11 cellular contexts compared by ENCODE assay signal in the genomic region with DNA sequence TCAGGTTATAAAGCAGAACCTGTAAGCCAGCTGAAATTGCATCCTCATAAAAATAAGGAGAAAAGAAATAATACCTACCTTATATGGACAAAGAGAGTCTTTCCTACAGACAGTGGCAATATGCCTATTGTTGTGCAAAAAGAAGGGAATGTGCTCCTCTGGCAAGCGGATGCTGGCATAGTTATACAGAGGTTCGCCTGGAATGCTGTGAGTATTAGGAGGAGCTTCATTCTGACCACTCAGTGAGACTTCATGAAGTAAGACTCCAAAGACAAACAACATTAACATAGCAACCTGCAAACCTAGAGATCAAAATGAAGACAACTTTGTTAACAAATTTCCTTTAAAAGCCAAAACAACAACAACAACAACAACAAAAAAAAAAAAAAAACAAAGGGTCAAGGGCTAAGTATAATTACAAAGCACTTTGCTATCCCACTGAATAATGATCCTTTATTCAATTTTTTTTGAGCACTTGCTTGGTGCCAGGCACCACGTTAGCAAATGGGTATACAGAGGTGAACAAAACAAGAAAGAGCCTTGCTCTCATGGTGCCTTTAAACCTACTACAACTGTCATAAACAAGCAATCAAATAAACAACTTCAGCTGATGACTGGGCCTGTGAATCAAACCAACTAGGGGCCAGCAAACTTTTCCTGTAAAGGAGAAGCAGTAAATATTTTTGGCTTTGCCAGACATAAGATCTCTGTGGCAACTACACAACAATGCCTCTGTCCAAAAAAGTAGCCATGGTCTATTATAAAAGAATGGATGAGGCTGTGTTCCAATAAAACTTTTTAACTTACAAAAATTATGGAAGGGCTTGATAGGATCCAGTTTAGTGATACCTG. TPM values are rescaled to one million over a fixed set of nuclear protein-coding genes. Genes with fewer than 3 reads are reported as not detected.
DNase-seq lines count a peak whose midpoint lies in the region; ATAC-seq, FAIRE-seq and TF ChIP-seq lines count a peak whose summit lies in the region.
"Had no signal": no experiment of that assay in that cellular context is flagged by ENCODE, and none has a peak within 500 bp of the region (broad histone marks: within the 10 kb centered on the region; RNA-seq: fewer than 3 reads in every experiment).

No MANE protein-coding gene starts in this region.

- no peaks in the 10 kb centered on the region for H3K9me1 ChIP-seq in endothelial cell of umbilical vein (replicated peaks; ENCODE audit: control insufficient read depth, extremely low read depth, insufficient read depth, low read length)

- dilution Hi-C loops in endothelial cell of umbilical vein (cut with MboI; ENCODE audit: extremely low pct_ligation_motif_present, low sequenced_read_pairs): no loop called here

- TF ChIP-seq POLR2A in endothelial cell of umbilical vein (IDR thresholded peaks at IDR 0.05; ENCODE audit: low read depth, low read length): no peak

- no peak overlapping the region for H2AFZ ChIP-seq in endothelial cell of umbilical vein (ENCODE audit: low read depth, low read length)

- H3K9me3 ChIP-seq in left ventricle myocardium inferior (replicated peaks): no peaks in the 10 kb centered on the region
- H3K9me3 ChIP-seq in endothelial cell of umbilical vein (replicated peaks; ENCODE audit: control insufficient read depth, insufficient read depth, low read length): no peaks in the 10 kb centered on the region

- H3K27ac ChIP-seq in left ventricle myocardium inferior (replicated peaks) (peak overlapping the region; percentile 32), endothelial cell of umbilical vein (ENCODE audit: insufficient read depth, low read depth, low read length) (peak overlapping the region; percentile 85)
- H3K27ac ChIP-seq: cardiac muscle cell had no signal

- peaks cover 52% of the 10 kb centered on the region for H3K36me3 ChIP-seq in left ventricle myocardium inferior
- H3K36me3 ChIP-seq in endothelial cell of umbilical vein (ENCODE audit: control insufficient read depth in 2 of 2, extremely low read depth in 1 of 2, insufficient read depth in 2 of 2, low read length in 2 of 2): peaks cover 11 to 16% of the 10 kb centered on the region in 2 experiments

- ATAC-seq in Right ventricle myocardium superior (ENCODE audit: poor library complexity) (no peak), HG02763 (IDR thresholded peaks at IDR 0.05; ENCODE audit: unreplicated experiment) (no peak)

- intact Hi-C loops in left ventricle myocardium inferior (cut with micrococcal nuclease) (no loop called here), Right ventricle myocardium superior (cut with DNase I) (no loop called here), endothelial cell of umbilical vein (cut with micrococcal nuclease) (no loop called here)

- POLR2A ChIA-PET in endothelial cell of umbilical vein (lab: Charles Lee): interaction anchor here (1.2 kb wide), 1 partner anchor 23 kb away, joined by 5 read pairs; no protein-coding TSS in a partner anchor

- H3K79me2 ChIP-seq in endothelial cell of umbilical vein (ENCODE audit: control insufficient read depth, insufficient read depth, low read length): peaks cover 10% of the 10 kb centered on the region

- CTCF ChIA-PET in endothelial cell of umbilical vein (lab: Charles Lee): interaction anchor here (0.5 to 1.0 kb wide), 2 partner anchors 11 to 48 kb away, joined by 3 to 6 read pairs; no protein-coding TSS in a partner anchor

- H3K4me1 ChIP-seq in left ventricle myocardium inferior (peaks cover 45% of the 10 kb centered on the region), endothelial cell of umbilical vein (ENCODE audit: control insufficient read depth, extremely low read depth, insufficient read depth, low read length) (peaks cover 48% of the 10 kb centered on the region)

- peak overlapping the region; percentile 32 for H3K4me2 ChIP-seq in endothelial cell of umbilical vein (ENCODE audit: insufficient read depth, low read length)

- peak overlapping the region; percentile 69 for H3K9ac ChIP-seq in endothelial cell of umbilical vein (replicated peaks; ENCODE audit: extremely low read depth, insufficient read depth, low read length)

- no peak overlapping the region for H3K4me3 ChIP-seq in left ventricle myocardium inferior
- H3K4me3 ChIP-seq in endothelial cell of umbilical vein (replicated peaks in 1 of 3; ENCODE audit: insufficient read depth in 1 of 3, low read depth in 1 of 3, low read length in 3 of 3): no peak overlapping the region
- H3K4me3 ChIP-seq: cardiac muscle cell had no signal

- no peaks in the 10 kb centered on the region for H4K20me1 ChIP-seq in endothelial cell of umbilical vein (replicated peaks; ENCODE audit: control insufficient read depth, extremely low read depth, insufficient read depth, low read length)

- TF ChIP-seq CTCF in left ventricle myocardium inferior (IDR thresholded peaks at IDR 0.05; ENCODE audit: borderline replicate concordance) (no peak), endothelial cell of umbilical vein (IDR thresholded peaks at IDR 0.05; ENCODE audit: extremely low read depth in 1 of 2, insufficient read depth in 1 of 2, low read depth in 1 of 2, low read length in 2 of 2) (no peak)

- DNase-seq in left ventricle myocardium inferior (no peak), Right ventricle myocardium superior (no peak), endothelial cell of umbilical vein (ENCODE audit: low read depth, low spot score) (peak; percentile 74), mucosa of gallbladder (ENCODE audit: low spot score) (peak; percentile 34), SHP77 treated with DMSO at 0.1 percent for 48 hours (lab: John Stamatoyannopoulos, UW) (no peak), DMS79 treated with DMSO at 0.1 percent for 48 hours (lab: John Stamatoyannopoulos, UW) (no peak)
- no peak for DNase-seq in stimulated activated CD4-positive, alpha-beta T cell treated with anti-CD3 and anti-CD28 coated beads, Interleukin-15, amount 100 ng/mL, for 24 hours
- DNase-seq: NCI-H146 had no signal

- peak; percentile 84 for FAIRE-seq in endothelial cell of umbilical vein (lab: Jason Lieb, UNC)
- FAIRE-seq: urothelium cell line had no signal

- H3K27me3 ChIP-seq in left ventricle myocardium inferior (ENCODE audit: low read depth) (no peaks in the 10 kb centered on the region), endothelial cell of umbilical vein (ENCODE audit: control insufficient read depth in 2 of 2, insufficient read depth in 2 of 2, low read length in 2 of 2) (no peaks in the 10 kb centered on the region)
- H3K27me3 ChIP-seq: cardiac muscle cell had no signal

- no TSS peak for BruUV-seq in endothelial cell of umbilical vein (replicated peaks; lab: Mats Ljungman, UMichigan)

TF ChIP-seq in endothelial cell of umbilical vein, 7 proteins besides CTCF, POLR2A, EP300 and RAD21:
- TF ChIP-seq JUN (IDR thresholded peaks at IDR 0.05; ENCODE audit: borderline replicate concordance, insufficient read depth, insufficient read length, low read depth): no peak
- TF ChIP-seq MYC (IDR thresholded peaks at IDR 0.05; ENCODE audit: low read depth, low read length): no peak
- TF ChIP-seq, protein P1, sequence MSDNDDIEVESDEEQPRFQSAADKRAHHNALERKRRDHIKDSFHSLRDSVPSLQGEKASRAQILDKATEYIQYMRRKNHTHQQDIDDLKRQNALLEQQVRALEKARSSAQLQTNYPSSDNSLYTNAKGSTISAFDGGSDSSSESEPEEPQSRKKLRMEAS (IDR thresholded peaks at IDR 0.05; ENCODE audit: insufficient read depth, insufficient read length): no peak
- TF ChIP-seq EZH2 (IDR thresholded peaks at IDR 0.05; ENCODE audit: borderline replicate concordance, low read depth, low read length, severe bottlenecking): no peak
- TF ChIP-seq POLR2AphosphoS5 (IDR thresholded peaks at IDR 0.05; ENCODE audit: insufficient read depth, low read depth, low read length): no peak
- no peak for TF ChIP-seq FOS (IDR thresholded peaks at IDR 0.05; ENCODE audit: borderline replicate concordance, insufficient read depth, low read length)
- TF ChIP-seq GATA2 (IDR thresholded peaks at IDR 0.05; ENCODE audit: insufficient read depth, insufficient read length, low read depth, low read length): no peak

RNA-seq across cellular contexts. Expression of a gene that starts 3.7 kb away (rescaled TPM):
- 28.2 TPM for total RNA-seq in left ventricle myocardium inferior
- 28.7 TPM for total RNA-seq in Right ventricle myocardium superior
- 99.4 and 103 TPM in 2 replicates for total RNA-seq in endothelial cell of umbilical vein
- polyA plus RNA-seq in endothelial cell of umbilical vein: 31.4 and 35.6 TPM in 2 replicates
- 34.3 and 35.6 TPM in 2 replicates for polyA plus RNA-seq in endothelial cell of umbilical vein (2011; cell fraction: cytosol; rRNA removed)
- polyA plus RNA-seq in endothelial cell of umbilical vein (2011; cell fraction: nucleus; rRNA removed): 65.5 and 78.1 TPM in 2 replicates
- 62.0 and 80.8 TPM in 2 replicates for polyA plus RNA-seq in endothelial cell of umbilical vein (2012)
- polyA minus RNA-seq in endothelial cell of umbilical vein: 98.8 and 103 TPM in 2 replicates
- polyA minus RNA-seq in endothelial cell of umbilical vein (2011; cell fraction: cytosol; rRNA and poly(A)+ RNA removed): 5.0 TPM
- 163 and 168 TPM in 2 replicates for polyA minus RNA-seq in endothelial cell of umbilical vein (2011; cell fraction: nucleus; rRNA and poly(A)+ RNA removed)
- 45.2 TPM for total RNA-seq in mucosa of gallbladder

RNA-seq across cellular contexts. Expression of a gene that starts 42.3 kb away (rescaled TPM):
- 21.0 TPM for total RNA-seq in left ventricle myocardium inferior
- total RNA-seq in Right ventricle myocardium superior: 16.6 TPM
- total RNA-seq in endothelial cell of umbilical vein: 32.3 and 32.7 TPM in 2 replicates
- polyA plus RNA-seq in endothelial cell of umbilical vein: 2.5 and 3.7 TPM in 2 replicates
- 6.2 and 12.1 TPM in 2 replicates for polyA plus RNA-seq in endothelial cell of umbilical vein (2011; cell fraction: cytosol; rRNA removed)
- polyA plus RNA-seq in endothelial cell of umbilical vein (2011; cell fraction: nucleus; rRNA removed): 14.6 and 15.1 TPM in 2 replicates
- polyA plus RNA-seq in endothelial cell of umbilical vein (2012): 19.0 and 22.9 TPM in 2 replicates
- polyA minus RNA-seq in endothelial cell of umbilical vein: 30.1 and 43.0 TPM in 2 replicates
- 11.9 TPM for polyA minus RNA-seq in endothelial cell of umbilical vein (2011; cell fraction: cytosol; rRNA and poly(A)+ RNA removed)
- polyA minus RNA-seq in endothelial cell of umbilical vein (2011; cell fraction: nucleus; rRNA and poly(A)+ RNA removed): 31.1 and 41.4 TPM in 2 replicates
- total RNA-seq in mucosa of gallbladder: 38.4 TPM

Comparison
In these comparisons a context has a peak if more than half of its experiments do, and no peak if none do; other contexts are left out.
1. DNase-seq: peak in endothelial cell of umbilical vein (single experiment) and mucosa of gallbladder (single experiment); none in left ventricle myocardium inferior (single experiment), Right ventricle myocardium superior (single experiment), SHP77 treated with DMSO at 0.1 percent for 48 hours (single experiment), DMS79 treated with DMSO at 0.1 percent for 48 hours (single experiment) and stimulated activated CD4-positive, alpha-beta T cell treated with anti-CD3 and anti-CD28 coated beads, Interleukin-15, amount 100 ng/mL, for 24 hours (single experiment).